1 cellular context compared by ENCODE assay signal in the genomic region with DNA sequence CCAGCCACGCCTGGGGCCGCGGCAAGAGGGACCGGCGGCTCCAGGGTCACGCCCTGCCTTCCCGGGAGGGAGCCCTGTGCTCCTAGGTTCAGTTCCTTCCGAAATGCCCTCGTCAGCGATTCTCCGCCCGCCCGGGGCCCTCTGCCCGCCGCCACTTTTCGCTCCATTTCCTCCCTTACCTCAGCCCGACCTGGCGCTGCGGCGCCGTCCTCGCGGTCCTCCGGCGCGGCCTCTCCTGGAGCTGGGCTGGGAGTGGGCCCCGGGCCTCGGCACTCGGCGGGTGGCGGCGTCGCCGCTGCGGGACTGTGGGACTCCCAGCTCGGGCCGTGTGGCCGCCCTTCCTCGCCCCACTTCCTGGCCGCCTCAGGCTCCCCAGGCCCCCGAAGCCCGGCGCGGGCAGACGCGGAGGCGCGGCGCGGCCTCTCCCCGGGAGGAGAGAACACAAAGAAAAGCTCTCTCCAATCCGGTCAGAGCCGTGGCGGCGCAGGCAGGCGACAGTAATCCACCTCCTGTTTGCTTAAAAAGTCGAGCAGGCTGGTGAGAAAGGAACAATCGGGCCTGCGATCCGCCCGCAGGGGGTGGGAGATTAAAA.
TF ChIP-seq lines count a peak whose summit lies in the region.

No MANE protein-coding gene starts in this region.

TF ChIP-seq in HEK293, 187 proteins besides CTCF, POLR2A, EP300 and RAD21 (continued from another document):
- TF ChIP-seq, protein P1, sequence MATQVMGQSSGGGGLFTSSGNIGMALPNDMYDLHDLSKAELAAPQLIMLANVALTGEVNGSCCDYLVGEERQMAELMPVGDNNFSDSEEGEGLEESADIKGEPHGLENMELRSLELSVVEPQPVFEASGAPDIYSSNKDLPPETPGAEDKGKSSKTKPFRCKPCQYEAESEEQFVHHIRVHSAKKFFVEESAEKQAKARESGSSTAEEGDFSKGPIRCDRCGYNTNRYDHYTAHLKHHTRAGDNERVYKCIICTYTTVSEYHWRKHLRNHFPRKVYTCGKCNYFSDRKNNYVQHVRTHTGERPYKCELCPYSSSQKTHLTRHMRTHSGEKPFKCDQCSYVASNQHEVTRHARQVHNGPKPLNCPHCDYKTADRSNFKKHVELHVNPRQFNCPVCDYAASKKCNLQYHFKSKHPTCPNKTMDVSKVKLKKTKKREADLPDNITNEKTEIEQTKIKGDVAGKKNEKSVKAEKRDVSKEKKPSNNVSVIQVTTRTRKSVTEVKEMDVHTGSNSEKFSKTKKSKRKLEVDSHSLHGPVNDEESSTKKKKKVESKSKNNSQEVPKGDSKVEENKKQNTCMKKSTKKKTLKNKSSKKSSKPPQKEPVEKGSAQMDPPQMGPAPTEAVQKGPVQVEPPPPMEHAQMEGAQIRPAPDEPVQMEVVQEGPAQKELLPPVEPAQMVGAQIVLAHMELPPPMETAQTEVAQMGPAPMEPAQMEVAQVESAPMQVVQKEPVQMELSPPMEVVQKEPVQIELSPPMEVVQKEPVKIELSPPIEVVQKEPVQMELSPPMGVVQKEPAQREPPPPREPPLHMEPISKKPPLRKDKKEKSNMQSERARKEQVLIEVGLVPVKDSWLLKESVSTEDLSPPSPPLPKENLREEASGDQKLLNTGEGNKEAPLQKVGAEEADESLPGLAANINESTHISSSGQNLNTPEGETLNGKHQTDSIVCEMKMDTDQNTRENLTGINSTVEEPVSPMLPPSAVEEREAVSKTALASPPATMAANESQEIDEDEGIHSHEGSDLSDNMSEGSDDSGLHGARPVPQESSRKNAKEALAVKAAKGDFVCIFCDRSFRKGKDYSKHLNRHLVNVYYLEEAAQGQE (tag by site-specific recombination; IDR thresholded peaks at IDR 0.05): no peak
- TF ChIP-seq ZFP69B (tag by site-specific recombination; IDR thresholded peaks at IDR 0.05): no peak
- TF ChIP-seq ZFP37 (tag by site-specific recombination; IDR thresholded peaks at IDR 0.05): no peak
- TF ChIP-seq, protein P2, sequence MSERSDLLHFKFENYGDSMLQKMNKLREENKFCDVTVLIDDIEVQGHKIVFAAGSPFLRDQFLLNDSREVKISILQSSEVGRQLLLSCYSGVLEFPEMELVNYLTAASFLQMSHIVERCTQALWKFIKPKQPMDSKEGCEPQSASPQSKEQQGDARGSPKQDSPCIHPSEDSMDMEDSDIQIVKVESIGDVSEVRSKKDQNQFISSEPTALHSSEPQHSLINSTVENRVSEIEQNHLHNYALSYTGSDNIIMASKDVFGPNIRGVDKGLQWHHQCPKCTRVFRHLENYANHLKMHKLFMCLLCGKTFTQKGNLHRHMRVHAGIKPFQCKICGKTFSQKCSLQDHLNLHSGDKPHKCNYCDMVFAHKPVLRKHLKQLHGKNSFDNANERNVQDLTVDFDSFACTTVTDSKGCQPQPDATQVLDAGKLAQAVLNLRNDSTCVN (tag by site-specific recombination; optimal IDR thresholded peaks at IDR 0.05): peak; percentile 84
- no peak for TF ChIP-seq ZNF670 (tag by site-specific recombination; IDR thresholded peaks at IDR 0.05; ENCODE audit: low read depth)
- TF ChIP-seq, protein P3, sequence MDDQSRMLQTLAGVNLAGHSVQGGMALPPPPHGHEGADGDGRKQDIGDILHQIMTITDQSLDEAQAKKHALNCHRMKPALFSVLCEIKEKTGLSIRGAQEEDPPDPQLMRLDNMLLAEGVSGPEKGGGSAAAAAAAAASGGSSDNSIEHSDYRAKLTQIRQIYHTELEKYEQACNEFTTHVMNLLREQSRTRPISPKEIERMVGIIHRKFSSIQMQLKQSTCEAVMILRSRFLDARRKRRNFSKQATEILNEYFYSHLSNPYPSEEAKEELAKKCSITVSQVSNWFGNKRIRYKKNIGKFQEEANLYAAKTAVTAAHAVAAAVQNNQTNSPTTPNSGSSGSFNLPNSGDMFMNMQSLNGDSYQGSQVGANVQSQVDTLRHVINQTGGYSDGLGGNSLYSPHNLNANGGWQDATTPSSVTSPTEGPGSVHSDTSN (CRISPR knock-in tag; IDR thresholded peaks at IDR 0.05): no peak
- peak; percentile 38; the same call in 1 of the 2 replicates for TF ChIP-seq ZNF76 (tag by site-specific recombination; IDR thresholded peaks at IDR 0.05; ENCODE audit: borderline replicate concordance, low read depth)
- no peak for TF ChIP-seq ZNF600 (tag by site-specific recombination; IDR thresholded peaks at IDR 0.05)
- TF ChIP-seq KLF9 (tag by site-specific recombination; IDR thresholded peaks at IDR 0.05; ENCODE audit: low read depth): peak; percentile 46; the same call in 1 of the 2 replicates
- no peak for TF ChIP-seq KLF10 (tag by site-specific recombination; IDR thresholded peaks at IDR 0.05)
- TF ChIP-seq ZNF10 (tag by site-specific recombination; IDR thresholded peaks at IDR 0.05): no peak
- no peak for TF ChIP-seq ZNF112 (tag by site-specific recombination; IDR thresholded peaks at IDR 0.05)
- TF ChIP-seq ZNF404 (tag by site-specific recombination; IDR thresholded peaks at IDR 0.05): no peak
- no peak for TF ChIP-seq ZNF391 (tag by site-specific recombination; IDR thresholded peaks at IDR 0.05; ENCODE audit: borderline replicate concordance, low read depth)
- peak; percentile 82 for TF ChIP-seq KLF8 (tag by site-specific recombination; IDR thresholded peaks at IDR 0.05)
- TF ChIP-seq, protein P4, sequence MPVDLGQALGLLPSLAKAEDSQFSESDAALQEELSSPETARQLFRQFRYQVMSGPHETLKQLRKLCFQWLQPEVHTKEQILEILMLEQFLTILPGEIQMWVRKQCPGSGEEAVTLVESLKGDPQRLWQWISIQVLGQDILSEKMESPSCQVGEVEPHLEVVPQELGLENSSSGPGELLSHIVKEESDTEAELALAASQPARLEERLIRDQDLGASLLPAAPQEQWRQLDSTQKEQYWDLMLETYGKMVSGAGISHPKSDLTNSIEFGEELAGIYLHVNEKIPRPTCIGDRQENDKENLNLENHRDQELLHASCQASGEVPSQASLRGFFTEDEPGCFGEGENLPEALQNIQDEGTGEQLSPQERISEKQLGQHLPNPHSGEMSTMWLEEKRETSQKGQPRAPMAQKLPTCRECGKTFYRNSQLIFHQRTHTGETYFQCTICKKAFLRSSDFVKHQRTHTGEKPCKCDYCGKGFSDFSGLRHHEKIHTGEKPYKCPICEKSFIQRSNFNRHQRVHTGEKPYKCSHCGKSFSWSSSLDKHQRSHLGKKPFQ (tag by site-specific recombination; IDR thresholded peaks at IDR 0.05): no peak
- no peak for TF ChIP-seq ZNF521 (tag by site-specific recombination; IDR thresholded peaks at IDR 0.05)
- peak; percentile 98 for TF ChIP-seq ZBTB20 (tag by site-specific recombination; IDR thresholded peaks at IDR 0.05)
TF ChIP-seq in HEK293: peak in this region for 15.
